28 cellular contexts compared by ENCODE assay signal in the genomic region with DNA sequence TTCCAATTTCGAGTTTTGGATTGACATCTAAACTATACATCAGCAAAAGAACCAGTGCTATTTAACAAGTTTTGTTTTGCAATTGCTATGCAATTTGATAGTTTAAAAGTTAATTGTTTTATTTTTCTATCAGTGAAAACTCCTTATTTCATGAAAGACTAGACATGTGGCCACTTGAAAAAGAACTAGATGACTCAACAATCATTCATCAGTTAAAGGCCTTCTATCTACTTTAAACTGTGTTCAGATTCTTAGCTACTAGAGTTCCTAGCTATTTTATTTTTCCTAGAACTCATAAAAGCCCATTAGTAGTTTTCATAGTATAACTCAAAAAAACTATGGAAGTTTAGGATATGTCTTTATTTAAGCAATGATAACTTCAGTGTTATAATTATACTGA.
DNase-seq lines count a peak whose midpoint lies in the region; TF ChIP-seq lines count a peak whose summit lies in the region.
"Had no signal": no experiment of that assay in that cellular context is flagged by ENCODE, and none has a peak within 500 bp of the region (broad histone marks: within the 10 kb centered on the region; RNA-seq: fewer than 3 reads in every experiment).

No MANE protein-coding gene starts in this region.

- H3K36me3 ChIP-seq in tibial nerve (no peaks in the 10 kb centered on the region), ovary (no peaks in the 10 kb centered on the region), H7 (replicated peaks; ENCODE audit: control insufficient read depth, insufficient read depth, low read length) (no peaks in the 10 kb centered on the region)
- H3K36me3 ChIP-seq: ascending aorta, lower lobe of right lung had no signal

- no peaks in the 10 kb centered on the region for H3K9me3 ChIP-seq in tibial nerve
- no peaks in the 10 kb centered on the region for H3K9me3 ChIP-seq in ovary
- H3K9me3 ChIP-seq: ascending aorta, lower lobe of right lung had no signal

- H3K27me3 ChIP-seq in tibial nerve (no peaks in the 10 kb centered on the region), ovary (no peaks in the 10 kb centered on the region), H7 (ENCODE audit: control insufficient read depth, insufficient read depth, low read length) (no peaks in the 10 kb centered on the region)
- H3K27me3 ChIP-seq: ascending aorta had no signal

- TF ChIP-seq POLR2A in tibial nerve (IDR thresholded peaks at IDR 0.05) (no peak), ovary (IDR thresholded peaks at IDR 0.05) (no peak)

- H3K4me1 ChIP-seq in tibial nerve: no peaks in the 10 kb centered on the region
- no peaks in the 10 kb centered on the region for H3K4me1 ChIP-seq in ovary (ENCODE audit: insufficient read depth)
- H3K4me1 ChIP-seq: ascending aorta, lower lobe of right lung had no signal

- H3K27ac ChIP-seq in epithelial cell of prostate (peak overlapping the region; percentile 76), tibial nerve (no peak overlapping the region), ovary (no peak overlapping the region)
- H3K27ac ChIP-seq: ascending aorta, HL-60, lower lobe of right lung, SK-N-MC had no signal

- 76 to 90% methylated on average over 1 of the region's 1 CpG for whole genome bisulfite sequencing in tibial nerve, 2 donors
- 72 to 78% (median 73%) methylated on average over 1 of the region's 1 CpG for WGBS in ovary, 3 donors

- TF ChIP-seq EP300 in tibial nerve (IDR thresholded peaks at IDR 0.05) (no peak), ovary (IDR thresholded peaks at IDR 0.05) (no peak)

- H3K4me3 ChIP-seq in tibial nerve (no peak overlapping the region), ovary (no peak overlapping the region), H7 (ENCODE audit: insufficient read depth, low read depth, low read length) (no peak overlapping the region)
- H3K4me3 ChIP-seq: ascending aorta, lower lobe of right lung, SK-N-MC had no signal

- intact Hi-C loops in ovary (cut with DNase I): no loop called here

- TF ChIP-seq CTCF in tibial nerve (IDR thresholded peaks at IDR 0.05) (no peak), ovary (IDR thresholded peaks at IDR 0.05) (no peak)

- DNase-seq in DMS53 treated with DMSO at 0.1 percent for 48 hours (lab: John Stamatoyannopoulos, UW; ENCODE audit: unreplicated experiment): peak; percentile 11
- peak; percentile 6 for DNase-seq in RPMI7951 (ENCODE audit: low read depth)
- DNase-seq in epithelial cell of prostate (ENCODE audit: low read depth, low spot score): no peak
- peak; percentile 14 for DNase-seq in kidney glomerular epithelial cell (lab: John Stamatoyannopoulos, UW)
- no peak for DNase-seq in tibial nerve (ENCODE audit: low spot score in 2 of 2)
- no peak for DNase-seq in inferior parietal cortex (ENCODE audit: extremely low spot score)
- no peak for DNase-seq in ovary
- no peak for DNase-seq in H7
- DNase-seq: activated B cell treated with CpG ODN at 0.5 μM for 24 hours; activated CD4-positive, alpha-beta T cell treated with anti-CD3 and anti-CD28 coated beads, Interleukin-2, amount 10 ng/mL, durations not matched to agents 7 days and 5 days; activated T-cell treated with anti-CD3 and anti-CD28 coated beads, Interleukin-2, amount 50 U/mL, for 24 hours; CD8-positive, alpha-beta memory T cell; cerebellar nuclear complex; DMS 273 treated with DMSO at 0.1 percent for 48 hours; Kasumi-1; kidney; lower lobe of right lung; natural killer cell; NCI-H146; NCI-H2107; NCI-H748 treated with DMSO at 0.1 percent for 48 hours; nucleus accumbens; stimulated activated CD4-positive, alpha-beta T cell treated with anti-CD3 and anti-CD28 coated beads, Interleukin-15, amount 100 ng/mL, for 24 hours; T-helper 1 cell; trophoblast cell had no signal

Comparison
In these comparisons a context has a peak if more than half of its experiments do, and no peak if none do; other contexts are left out.
1. DNase-seq: peak in DMS53 treated with DMSO at 0.1 percent for 48 hours (single experiment), RPMI7951 (single experiment) and kidney glomerular epithelial cell (single experiment); none in epithelial cell of prostate (single experiment), tibial nerve (0 of 2), inferior parietal cortex (single experiment), ovary (0 of 5) and H7 (single experiment).